ENCODE assay signal across 25 cellular contexts in genomic region chr5:55096186-55096585, GRCh38. TPM values are rescaled to one million over a fixed set of nuclear protein-coding genes. Genes with fewer than 3 reads are reported as not detected.
DNase-seq lines count a peak whose midpoint lies in the region; ATAC-seq and TF ChIP-seq lines count a peak whose summit lies in the region.
"Had no signal": no experiment of that assay in that cellular context is flagged by ENCODE, and none has a peak within 500 bp of the region (broad histone marks: within the 10 kb centered on the region; RNA-seq: fewer than 3 reads in every experiment).

No MANE protein-coding gene starts in this region.

- CTCF ChIA-PET in activated CD8-positive, alpha-beta memory T cell treated with anti-CD3 and anti-CD28 coated beads, Interleukin-2, amount 10 ng/mL, durations not matched to agents 7 days and 5 days (lab: Charles Lee) = interaction anchor here (1.2 to 3.1 kb wide), 6 partner anchors 22 to 190 kb away, joined by 4 to 14 read pairs (median 5); no protein-coding TSS in a partner anchor
- CTCF ChIA-PET in activated CD4-positive, alpha-beta memory T cell treated with anti-CD3 and anti-CD28 coated beads for 36 hours (lab: Charles Lee) = interaction anchor here (1.2 to 2.0 kb wide), 2 partner anchors 51 to 152 kb away, joined by 6 to 7 read pairs; no protein-coding TSS in a partner anchor

- H3K9me3 ChIP-seq in effector memory CD4-positive, alpha-beta T cell (ENCODE audit: control insufficient read depth, low read length) = no peaks in the 10 kb centered on the region
- H3K9me3 ChIP-seq: gastrocnemius medialis had no signal

- H3K36me3 Mint-ChIP-seq in activated CD8-positive, alpha-beta memory T cell treated with anti-CD3 and anti-CD28 coated beads, Interleukin-2, amount 10 ng/mL, durations not matched to agents 7 days and 5 days = peaks cover 79% of the 10 kb centered on the region
- peaks cover 19% of the 10 kb centered on the region for H3K36me3 Mint-ChIP-seq in activated CD4-positive, alpha-beta memory T cell treated with anti-CD3 and anti-CD28 coated beads for 36 hours
- H3K36me3 Mint-ChIP-seq in endothelial cell (ENCODE audit: low read depth, unreplicated experiment) = no peaks in the 10 kb centered on the region

- H3K4me1 ChIP-seq in effector memory CD4-positive, alpha-beta T cell (ENCODE audit: control insufficient read depth, insufficient read depth, low read length, poor library complexity, severe bottlenecking) = peaks cover 26% of the 10 kb centered on the region
- H3K4me1 ChIP-seq: esophagus muscularis mucosa, gastrocnemius medialis had no signal

- no peak for DNase-seq in activated CD8-positive, alpha-beta memory T cell treated with anti-CD3 and anti-CD28 coated beads, Interleukin-2, amount 10 ng/mL, durations not matched to agents 7 days and 5 days
- DNase-seq in activated CD8-positive, alpha-beta memory T cell treated with anti-CD3 and anti-CD28 coated beads, Interleukin-2, amount 50 U/mL, for 4 hours = no peak
- peak; percentile 39 for DNase-seq in activated CD4-positive, alpha-beta memory T cell treated with anti-CD3 and anti-CD28 coated beads for 36 hours
- DNase-seq in effector memory CD4-positive, alpha-beta T cell = no peak
- DNase-seq in stimulated activated naive CD8-positive, alpha-beta T cell treated with anti-CD3 and anti-CD28 coated beads, Interleukin-15, Interleukin-2, amounts not matched to agents 100 U/mL and 50 U/mL, for 24 hours = no peak
- DNase-seq in endothelial cell (ENCODE audit: low spot score) (no peak), activated gamma-delta T cell treated with Interleukin-2 at 50 U/mL for 16 hours (no peak)
- DNase-seq: gastrocnemius medialis; GM23248; Karpas-422; NCI-H1048; NCI-H69; nucleus accumbens; stimulated activated CD4-positive, alpha-beta T cell treated with anti-CD3 and anti-CD28 coated beads, Interleukin-2, amount 100 ng/mL, for 48 hours; stimulated activated naive CD4-positive, alpha-beta T cell treated with Interleukin-2 at 50 U/mL for 16 hours; T1000; trophoblast cell had no signal

- ATAC-seq in activated CD8-positive, alpha-beta memory T cell treated with anti-CD3 and anti-CD28 coated beads, Interleukin-2, amount 10 ng/mL, durations not matched to agents 7 days and 5 days = peak; percentile 56
- peak; percentile 40 for ATAC-seq in stimulated activated naive CD8-positive, alpha-beta T cell treated with anti-CD3 and anti-CD28 coated beads, Interleukin-15, Interleukin-2, amounts not matched to agents 100 U/mL and 50 U/mL, for 24 hours
- ATAC-seq in GM18517 (IDR thresholded peaks at IDR 0.05; ENCODE audit: unreplicated experiment) = no peak
- ATAC-seq: gastrocnemius medialis, SK-N-SH treated with all-trans-retinoic acid at 6 μM for 48 hours had no signal

- H3K27ac Mint-ChIP-seq in activated CD8-positive, alpha-beta memory T cell treated with anti-CD3 and anti-CD28 coated beads, Interleukin-2, amount 10 ng/mL, durations not matched to agents 7 days and 5 days = peak overlapping the region; percentile 86
- H3K27ac Mint-ChIP-seq in activated CD4-positive, alpha-beta memory T cell treated with anti-CD3 and anti-CD28 coated beads for 36 hours = peak overlapping the region; percentile 72
- no peak overlapping the region for H3K27ac Mint-ChIP-seq in endothelial cell (ENCODE audit: unreplicated experiment)
- H3K27ac Mint-ChIP-seq: activated naive CD4-positive, alpha-beta T cell treated with anti-CD3 and anti-CD28 coated beads, Interleukin-2, amount 50 U/mL, for 72 hours had no signal

- H3K4me3 Mint-ChIP-seq in activated CD8-positive, alpha-beta memory T cell treated with anti-CD3 and anti-CD28 coated beads, Interleukin-2, amount 10 ng/mL, durations not matched to agents 7 days and 5 days = peak overlapping the region; percentile 50
- H3K4me3 Mint-ChIP-seq in activated CD4-positive, alpha-beta memory T cell treated with anti-CD3 and anti-CD28 coated beads for 36 hours = no peak overlapping the region
- H3K4me3 Mint-ChIP-seq in endothelial cell (ENCODE audit: unreplicated experiment) = no peak overlapping the region

- intact Hi-C loops in activated CD4-positive, alpha-beta memory T cell treated with anti-CD3 and anti-CD28 coated beads for 36 hours (cut with micrococcal nuclease) = no loop called here

- H3K27ac ChIP-seq in effector memory CD4-positive, alpha-beta T cell (ENCODE audit: insufficient read depth, low read length, poor library complexity, severe bottlenecking) = peak overlapping the region; percentile 59
- H3K27ac ChIP-seq: esophagus muscularis mucosa, gastrocnemius medialis, GM23248 had no signal

- peaks cover 81% of the 10 kb centered on the region for H3K4me1 Mint-ChIP-seq in activated CD8-positive, alpha-beta memory T cell treated with anti-CD3 and anti-CD28 coated beads, Interleukin-2, amount 10 ng/mL, durations not matched to agents 7 days and 5 days
- peaks cover 65% of the 10 kb centered on the region for H3K4me1 Mint-ChIP-seq in activated CD4-positive, alpha-beta memory T cell treated with anti-CD3 and anti-CD28 coated beads for 36 hours (ENCODE audit: low read depth)
- peaks cover 8% of the 10 kb centered on the region for H3K4me1 Mint-ChIP-seq in endothelial cell (ENCODE audit: unreplicated experiment)

- no peaks in the 10 kb centered on the region for H3K27me3 Mint-ChIP-seq in activated CD8-positive, alpha-beta memory T cell treated with anti-CD3 and anti-CD28 coated beads, Interleukin-2, amount 10 ng/mL, durations not matched to agents 7 days and 5 days
- H3K27me3 Mint-ChIP-seq in activated CD4-positive, alpha-beta memory T cell treated with anti-CD3 and anti-CD28 coated beads for 36 hours = no peaks in the 10 kb centered on the region
- peaks cover 5% of the 10 kb centered on the region for H3K27me3 Mint-ChIP-seq in endothelial cell (ENCODE audit: unreplicated experiment)

- H3K36me3 ChIP-seq in effector memory CD4-positive, alpha-beta T cell (ENCODE audit: control insufficient read depth, insufficient read depth, low read length) = no peaks in the 10 kb centered on the region
- H3K36me3 ChIP-seq: esophagus muscularis mucosa, gastrocnemius medialis had no signal

- POLR2A ChIA-PET in activated CD4-positive, alpha-beta memory T cell treated with anti-CD3 and anti-CD28 coated beads for 36 hours (lab: Charles Lee) = interaction anchor here (0.9 kb wide), 1 partner anchor 34 kb away, joined by 3 read pairs; no protein-coding TSS in a partner anchor

- H3K9me3 Mint-ChIP-seq in activated CD8-positive, alpha-beta memory T cell treated with anti-CD3 and anti-CD28 coated beads, Interleukin-2, amount 10 ng/mL, durations not matched to agents 7 days and 5 days (ENCODE audit: low read depth) = peaks cover 32% of the 10 kb centered on the region
- peaks cover 24% of the 10 kb centered on the region for H3K9me3 Mint-ChIP-seq in activated CD4-positive, alpha-beta memory T cell treated with anti-CD3 and anti-CD28 coated beads for 36 hours
- H3K9me3 Mint-ChIP-seq in endothelial cell (ENCODE audit: unreplicated experiment) = no peaks in the 10 kb centered on the region

- TF ChIP-seq CTCF in endothelial cell (IDR thresholded peaks at IDR 0.05; ENCODE audit: unreplicated experiment) = no peak

- H3K4me3 ChIP-seq in effector memory CD4-positive, alpha-beta T cell (ENCODE audit: insufficient read depth, low read depth, low read length, poor library complexity, severe bottlenecking) = no peak overlapping the region
- H3K4me3 ChIP-seq: esophagus muscularis mucosa, gastrocnemius medialis, GM23248, skin epidermis had no signal

- H3K27me3 ChIP-seq in effector memory CD4-positive, alpha-beta T cell (replicated peaks; ENCODE audit: control insufficient read depth, insufficient read depth, low read length, poor library complexity, severe bottlenecking) = no peaks in the 10 kb centered on the region
- H3K27me3 ChIP-seq: esophagus muscularis mucosa, gastrocnemius medialis had no signal

RNA-seq across cellular contexts. Expression of gene GZMA, which starts 6.3 kb away (rescaled TPM):
- total RNA-seq in activated CD8-positive, alpha-beta memory T cell treated with anti-CD3 and anti-CD28 coated beads, Interleukin-2, amount 10 ng/mL, durations not matched to agents 7 days and 5 days = 1,000 to 10,000 TPM in 1 of 2 experiments, 100 to 1,000 TPM in 1; 927 to 1,065 TPM
- 10 to 100 TPM; 13.7 to 16.9 TPM for total RNA-seq in activated CD4-positive, alpha-beta memory T cell treated with anti-CD3 and anti-CD28 coated beads for 36 hours
- 0.62 TPM for total RNA-seq in endothelial cell (ENCODE audit: unreplicated experiment)
- total RNA-seq: chondrocyte, gastrocnemius medialis, GM23248, kidney epithelial cell, lung microvascular endothelial cell had no signal

Comparison
In these comparisons a context has a peak if more than half of its experiments do, and no peak if none do; other contexts are left out.
1. RNA of gene GZMA, which starts 6.3 kb away (total RNA-seq): 927 to 1,065 TPM in activated CD8-positive, alpha-beta memory T cell treated with anti-CD3 and anti-CD28 coated beads, Interleukin-2, amount 10 ng/mL, durations not matched to agents 7 days and 5 days; 13.7 to 16.9 TPM in activated CD4-positive, alpha-beta memory T cell treated with anti-CD3 and anti-CD28 coated beads for 36 hours and 0.62 TPM in endothelial cell (single experiment); every median in the first group is over 10 times any median in the second.